Comparison of ENCODE assay signal across 22 cellular contexts in the genomic region with DNA sequence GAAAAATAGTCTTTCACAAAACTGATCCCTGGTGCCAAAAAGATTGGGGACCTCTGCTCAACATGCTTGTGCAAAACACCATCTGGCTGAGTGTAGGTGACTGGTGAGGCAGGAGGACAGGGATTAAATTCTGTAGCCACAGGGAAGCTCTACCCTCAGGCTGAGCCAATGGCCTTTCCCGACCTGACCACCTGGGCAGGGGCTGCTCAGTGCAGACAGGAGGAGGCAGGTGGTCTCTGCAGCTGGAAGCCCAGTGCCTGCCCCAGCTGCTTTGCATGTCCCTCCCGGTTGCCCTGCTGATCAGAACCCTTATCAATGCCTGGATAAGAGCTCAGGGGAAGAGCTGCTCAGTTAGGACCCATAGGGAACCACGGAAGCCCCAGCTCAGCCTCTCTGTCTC.
"Had no signal": no experiment of that assay in that cellular context is flagged by ENCODE, and none has a peak within 500 bp of the region (broad histone marks: within the 10 kb centered on the region; RNA-seq: fewer than 3 reads in every experiment).

No MANE protein-coding gene starts in this region.

- H3K9me3 Mint-ChIP-seq: activated B cell treated with CpG ODN at 0.5 μM for 24 hours; activated naive CD8-positive, alpha-beta T cell treated with anti-CD3 and anti-CD28 coated beads, Interleukin-2, amount 50 U/mL, for 24 hours; memory B cell; nephron; stimulated activated naive CD8-positive, alpha-beta T cell treated with anti-CD3 and anti-CD28 coated beads, Interleukin-15, Interleukin-2, amounts not matched to agents 100 ng/mL and 50 ng/mL, for 24 hours; T-cell had no signal

- H3K27ac Mint-ChIP-seq: activated B cell treated with CpG ODN at 0.5 μM for 24 hours; activated CD4-positive, alpha-beta T cell treated with anti-CD3 and anti-CD28 coated beads for 36 hours; activated naive CD8-positive, alpha-beta T cell treated with anti-CD3 and anti-CD28 coated beads, Interleukin-2, amount 50 U/mL, for 24 hours; memory B cell; nephron; stimulated activated naive CD8-positive, alpha-beta T cell treated with anti-CD3 and anti-CD28 coated beads, Interleukin-15, Interleukin-2, amounts not matched to agents 100 ng/mL and 50 ng/mL, for 24 hours; T-cell had no signal

- H3K36me3 Mint-ChIP-seq: memory B cell, T-cell had no signal

- H3K36me3 ChIP-seq: cardiac muscle cell, right lobe of liver, tibial artery had no signal

- H3K79me2 ChIP-seq: hepatocyte had no signal

- H3K9me3 ChIP-seq: body of pancreas, right lobe of liver, tibial artery had no signal

- H3K4me3 ChIP-seq: body of pancreas, cardiac muscle cell, hepatocyte, right lobe of liver, skin epidermis, tibial artery had no signal

- H3K4me2 ChIP-seq: hepatocyte had no signal

- H3K4me3 Mint-ChIP-seq: activated B cell treated with CpG ODN at 0.5 μM for 24 hours; activated CD4-positive, alpha-beta T cell treated with anti-CD3 and anti-CD28 coated beads for 36 hours; activated naive CD8-positive, alpha-beta T cell treated with anti-CD3 and anti-CD28 coated beads, Interleukin-2, amount 50 U/mL, for 24 hours; memory B cell; nephron; stimulated activated naive CD8-positive, alpha-beta T cell treated with anti-CD3 and anti-CD28 coated beads, Interleukin-15, Interleukin-2, amounts not matched to agents 100 ng/mL and 50 ng/mL, for 24 hours; T-cell had no signal

- H3K27me3 Mint-ChIP-seq: memory B cell had no signal

- H3K27ac ChIP-seq: body of pancreas, cardiac muscle cell, hepatocyte, right lobe of liver, skin epidermis, tibial artery had no signal

- ATAC-seq: activated CD4-positive, alpha-beta T cell treated with anti-CD3 and anti-CD28 coated beads for 36 hours; activated naive CD8-positive, alpha-beta T cell treated with anti-CD3 and anti-CD28 coated beads, Interleukin-2, amount 50 U/mL, for 24 hours; body of pancreas; left colon; right lobe of liver; T-cell had no signal

- H3K4me1 ChIP-seq: body of pancreas, right lobe of liver, tibial artery had no signal

- H2AFZ ChIP-seq: hepatocyte had no signal

- DNase-seq: activated B cell treated with CpG ODN at 0.5 μM for 24 hours; activated CD4-positive, alpha-beta T cell treated with anti-CD3 and anti-CD28 coated beads for 36 hours; activated CD4-positive, alpha-beta T cell treated with anti-CD3 and anti-CD28 coated beads, Interleukin-2, amount 50 U/mL, for 4 hours; activated gamma-delta T cell; activated naive CD4-positive, alpha-beta T cell treated with anti-CD3 and anti-CD28 coated beads, Interleukin-2, amount 50 U/mL, for 16 hours; activated naive CD8-positive, alpha-beta T cell treated with anti-CD3 and anti-CD28 coated beads, Interleukin-2, amount 50 U/mL, for 24 hours; activated T-cell treated with anti-CD3 and anti-CD28 coated beads for 4 hours; body of pancreas; cortex of kidney; left colon; nucleus accumbens; right lobe of liver; stimulated activated CD4-positive, alpha-beta T cell treated with anti-CD3 and anti-CD28 coated beads, Interleukin-1b, Interleukin-23, amount 100 ng/mL, for 48 hours; substantia nigra; T-cell; tibial artery had no signal

- H3K4me1 Mint-ChIP-seq: activated CD4-positive, alpha-beta T cell treated with anti-CD3 and anti-CD28 coated beads for 36 hours; activated naive CD8-positive, alpha-beta T cell treated with anti-CD3 and anti-CD28 coated beads, Interleukin-2, amount 50 U/mL, for 24 hours; nephron; T-cell had no signal

- H3K27me3 ChIP-seq: body of pancreas, cardiac muscle cell, right lobe of liver, tibial artery had no signal
